In the genomic region with DNA sequence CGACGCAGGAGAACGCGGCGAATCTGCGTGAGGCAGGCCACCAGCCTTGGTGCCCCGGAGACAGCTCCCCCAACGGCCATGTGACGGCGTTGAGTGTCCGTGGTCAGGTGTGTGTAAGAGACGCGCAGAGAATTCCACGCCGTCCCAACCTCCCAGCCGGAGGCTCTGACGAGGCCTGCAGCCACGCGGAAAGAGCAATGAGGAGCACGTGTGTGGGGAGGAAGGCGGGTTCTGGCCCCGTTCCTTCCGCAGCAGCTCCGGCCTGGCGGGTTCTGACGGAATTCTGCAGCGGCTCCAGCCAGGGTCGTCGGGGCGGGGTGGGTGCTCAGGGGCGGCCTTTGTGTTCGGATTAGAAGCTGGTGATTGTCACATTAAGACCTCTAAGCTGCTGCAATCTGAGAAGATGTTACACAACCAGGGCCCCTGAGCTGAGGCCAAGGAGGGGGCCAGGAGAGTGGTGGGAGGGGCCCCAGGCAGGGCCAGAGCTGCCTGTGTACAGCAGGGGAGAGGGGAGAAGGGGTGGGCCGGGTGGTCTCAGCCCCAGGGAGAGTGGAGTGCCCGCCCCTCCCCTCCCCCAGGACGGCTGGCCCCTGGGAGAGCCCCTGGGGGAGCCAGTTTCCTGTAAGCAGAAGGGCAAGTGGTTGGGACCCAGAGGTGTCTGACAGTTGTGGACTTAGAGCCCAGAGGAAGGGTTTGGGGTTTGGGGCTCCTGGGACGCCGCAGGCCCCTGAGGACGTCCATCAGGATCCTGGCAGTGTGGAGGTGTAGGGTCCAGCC, we compare ENCODE assay signal across 11 cellular contexts. TPM values are rescaled to one million over a fixed set of nuclear protein-coding genes. Genes with fewer than 3 reads are reported as not detected.
DNase-seq lines count a peak whose midpoint lies in the region; ATAC-seq, FAIRE-seq and TF ChIP-seq lines count a peak whose summit lies in the region.
"Had no signal": no experiment of that assay in that cellular context is flagged by ENCODE, and none has a peak within 500 bp of the region (broad histone marks: within the 10 kb centered on the region; RNA-seq: fewer than 3 reads in every experiment).

No MANE protein-coding gene starts in this region.

- TF ChIP-seq EP300 in K562 (IDR thresholded peaks at IDR 0.05; ENCODE audit: low read length), result no peak

- no peak overlapping the region for H2AFZ ChIP-seq in K562 (ENCODE audit: low read depth, low read length)

- H4K20me1 ChIP-seq in K562 (replicated peaks; ENCODE audit: control insufficient read depth, insufficient read depth, low read length), result no peaks in the 10 kb centered on the region

- peak overlapping the region; percentile 61 for H3K27ac ChIP-seq in HUES48 (ENCODE audit: low read depth, low read length)
- no peak overlapping the region for H3K27ac ChIP-seq in K562 (ENCODE audit: extremely low read depth, low read depth, low read length)
- no peak overlapping the region for H3K27ac ChIP-seq in lung (ENCODE audit: low read depth in 1 of 2, low read length in 1 of 2)
- H3K27ac ChIP-seq: ascending aorta, suprapubic skin had no signal

- TF ChIP-seq CTCF in K562 (IDR thresholded peaks at IDR 0.05 in 2 of 3, conservative IDR thresholded peaks at IDR 0.05 in 1 of 3; ENCODE audit: insufficient read depth in 2 of 3, low read depth in 1 of 3, low read length in 3 of 3) (no peak), lung (IDR thresholded peaks at IDR 0.05; ENCODE audit: control extremely low read depth, extremely low read depth) (no peak), omental fat pad (IDR thresholded peaks at IDR 0.05) (no peak)

- no peak overlapping the region for H3K4me2 ChIP-seq in K562 (ENCODE audit: insufficient read depth, low read length)

- H3K27me3 ChIP-seq in HUES48 (ENCODE audit: control insufficient read depth, insufficient read depth, low read length) (no peaks in the 10 kb centered on the region), K562 (ENCODE audit: control insufficient read depth in 2 of 2, insufficient read depth in 2 of 2, low read length in 2 of 2) (no peaks in the 10 kb centered on the region), lung (ENCODE audit: control insufficient read depth, insufficient read depth) (no peaks in the 10 kb centered on the region)

- H3K9ac ChIP-seq in HUES48 (ENCODE audit: low read depth, low read length) (0 out of 2 replicates have a peak overlapping the region, but pooled peaks have one; percentile 8), K562 (ENCODE audit: insufficient read depth in 1 of 2, low read depth in 2 of 2, low read length in 2 of 2) (no peak overlapping the region; a peak in 1 of 4 replicates)

- H3K4me1 ChIP-seq in HUES48 (ENCODE audit: control insufficient read depth, insufficient read depth, low read length) (peaks cover 11% of the 10 kb centered on the region), K562 (replicated peaks in 1 of 2; ENCODE audit: control insufficient read depth in 2 of 2, insufficient read depth in 2 of 2, low read length in 2 of 2) (peaks cover 0 to 55% of the 10 kb centered on the region in 2 experiments; a peak in 2 of 5 replicates), lung (ENCODE audit: control insufficient read depth in 2 of 2, insufficient read depth in 2 of 2, low read length in 2 of 2) (no peaks in the 10 kb centered on the region)
- H3K4me1 ChIP-seq: ascending aorta had no signal

- H3K9me3 ChIP-seq in HUES48 (ENCODE audit: control insufficient read depth, insufficient read depth, low read length), result no peaks in the 10 kb centered on the region
- no peaks in the 10 kb centered on the region for H3K9me3 ChIP-seq in K562 (replicated peaks; ENCODE audit: control insufficient read depth, insufficient read depth, low read depth, low read length)
- peaks cover 0 to 2% of the 10 kb centered on the region in 2 donors for H3K9me3 ChIP-seq in lung (ENCODE audit: control insufficient read depth in 2 of 2, insufficient read depth in 1 of 2, low read length in 1 of 2)
- H3K9me3 ChIP-seq: ascending aorta, suprapubic skin had no signal

- TF ChIP-seq RAD21 in K562 (CRISPR knock-in tag; conservative IDR thresholded peaks at IDR 0.05 in 1 of 2, IDR thresholded peaks at IDR 0.05 in 1 of 2), result no peak

- in situ Hi-C loops in K562 (cut with MboI), result no loop called here

- H3K9me1 ChIP-seq in K562 (ENCODE audit: control insufficient read depth, insufficient read depth, low read length), result no peaks in the 10 kb centered on the region

- TF ChIP-seq POLR2A in K562 (conservative IDR thresholded peaks at IDR 0.05), result no peak

- BruUV-seq in K562 (replicated peaks; lab: Mats Ljungman, UMichigan), result no TSS peak

- CTCF ChIA-PET in K562 (lab: Yijun Ruan, JAX; ENCODE audit: low intra/inter-chr PET ratio), result no interaction called here

- H3K79me2 ChIP-seq in K562 (ENCODE audit: control insufficient read depth, insufficient read depth, low read length), result no peaks in the 10 kb centered on the region

- H3K4me3 ChIP-seq in HUES48 (ENCODE audit: low read depth, low read length) (no peak overlapping the region), K562 (no peak overlapping the region), lung (no peak overlapping the region)
- H3K4me3 ChIP-seq: ascending aorta, suprapubic skin had no signal

- POLR2A ChIA-PET in K562 (lab: Yijun Ruan, JAX), result interaction anchor here (0.5 to 0.9 kb wide), 2 partner anchors 9 to 127 kb away, joined by 3 to 4 read pairs; no protein-coding TSS in a partner anchor

- no peaks in the 10 kb centered on the region for H3K36me3 ChIP-seq in HUES48 (ENCODE audit: control insufficient read depth, insufficient read depth, low read length)
- H3K36me3 ChIP-seq in K562 (ENCODE audit: control insufficient read depth, insufficient read depth, low read length), result no peaks in the 10 kb centered on the region
- H3K36me3 ChIP-seq in lung (ENCODE audit: control insufficient read depth in 2 of 2, insufficient read depth in 2 of 2, low read length in 2 of 2), result peaks cover 0 to 8% of the 10 kb centered on the region in 2 donors

- no peak for FAIRE-seq in K562 (lab: Jason Lieb, UNC)

- ATAC-seq in K562 (peak; percentile 50), lung (ENCODE audit: insufficient read depth, low FRiP score) (no peak), HG03175 (IDR thresholded peaks at IDR 0.05; ENCODE audit: unreplicated experiment) (no peak), omental fat pad (ENCODE audit: low FRiP score) (no peak)

- 85% methylated on average over 10 of the region's 38 CpGs for WGBS in K562 (ENCODE audit: insufficient coverage, low coverage, missing lambda C conversion rate)
- whole genome bisulfite sequencing in lung, 2 donors, result 50 to 61% methylated on average over 37 to 38 of the region's 38 CpGs

- DNase-seq in AG08396 (ENCODE audit: low spot score) (peak; percentile 50), K562 (ENCODE audit: extremely low read depth in 1 of 4, low spot score in 3 of 4) (peak in 1 of 4 experiments; percentile 8), lung (ENCODE audit: low spot score) (peak; percentile 33), SW480 (ENCODE audit: low spot score) (no peak), omental fat pad (ENCODE audit: low spot score) (no peak), GOT3 (lab: John Stamatoyannopoulos, UW) (no peak)
- DNase-seq: DMS53 had no signal

- intact Hi-C loops in K562 (cut with micrococcal nuclease), result no loop called here

RNA-seq across cellular contexts. Expression of a gene that starts 5.1 kb away (rescaled TPM):
- total RNA-seq in K562 (2011; cell fraction: chromatin; rRNA removed; ENCODE audit: low replicate concordance), result 0.51 and 1.8 TPM in 2 replicates
- total RNA-seq in K562 (2011; cell fraction: nucleolus; rRNA removed), result 1.8 and 2.2 TPM in 2 replicates
- 1.1 TPM in 1 of 2 replicates, not detected in the other for total RNA-seq in K562 (2011; cell fraction: nucleoplasm; rRNA removed)
- 0.61 TPM in 1 of 2 replicates, not detected in the other for total RNA-seq in K562 (2014; rRNA removed)
- total RNA-seq in K562 (2014; rRNA removed; fragmentation: Illumina TruSeq; extraction: Trizol), result not detected in 2 replicates
- not detected in 2 replicates for total RNA-seq in K562 (2015; rRNA removed; fragmentation: Illumina TruSeq; extraction: Trizol)
- total RNA-seq in K562 (2021), result 0.31 and 0.42 TPM in 2 replicates
- polyA plus RNA-seq in K562 (2011; rRNA removed), result 0.08 TPM in 1 of 2 replicates, not detected in the other
- polyA plus RNA-seq in K562 (2011; cell fraction: cytosol; rRNA removed), result not detected in 2 replicates
- 0.15 and 0.43 TPM in 2 replicates for polyA plus RNA-seq in K562 (2011; cell fraction: nucleus; rRNA removed)
- polyA plus RNA-seq in K562 (2012), result 0.90 and 1.00 TPM in 2 replicates
- not detected in 2 replicates for polyA plus RNA-seq in K562 (2014; fragmentation: Illumina TruSeq; extraction: Trizol)
- not detected for polyA plus RNA-seq in K562 (2014; fragmentation: Nextera tagmentation; extraction: Ambion mirVana)
- polyA plus RNA-seq in K562 (2014; rRNA removed), result 0.38 TPM in 1 of 2 replicates, not detected in the other
- polyA minus RNA-seq in K562 (2011; rRNA and poly(A)+ RNA removed), result not detected in 2 replicates
- not detected in 2 replicates for polyA minus RNA-seq in K562 (2011; cell fraction: cytosol; rRNA and poly(A)+ RNA removed)
- polyA minus RNA-seq in K562 (2011; cell fraction: nucleus; rRNA and poly(A)+ RNA removed), result 0.33 and 0.67 TPM in 2 replicates
- under 1 TPM in 1 of 2 donors, not detected in 1; 0.40 TPM for total RNA-seq in lung
- polyA plus RNA-seq in lung, result not detected
- total RNA-seq in omental fat pad, result 1 to 10 TPM in 2 of 4 donors, under 1 TPM in 1, not detected in 1; 0.50 to 3.1 (median 2.8) TPM
- total RNA-seq: ascending aorta, suprapubic skin had no signal

RNA-seq across cellular contexts. Expression of a gene that starts 37.0 kb away (rescaled TPM):
- total RNA-seq in K562 (2011; cell fraction: chromatin; rRNA removed; ENCODE audit: low replicate concordance), result 47.1 and 160 TPM in 2 replicates
- 99.4 and 106 TPM in 2 replicates for total RNA-seq in K562 (2011; cell fraction: nucleolus; rRNA removed)
- total RNA-seq in K562 (2011; cell fraction: nucleoplasm; rRNA removed), result 49.9 and 63.9 TPM in 2 replicates
- total RNA-seq in K562 (2014; rRNA removed), result 22.4 and 23.3 TPM in 2 replicates
- 1.7 and 4.4 TPM in 2 replicates for total RNA-seq in K562 (2014; rRNA removed; fragmentation: Illumina TruSeq; extraction: Trizol)
- 10.3 and 10.9 TPM in 2 replicates for total RNA-seq in K562 (2015; rRNA removed; fragmentation: Illumina TruSeq; extraction: Trizol)
- 26.0 and 30.8 TPM in 2 replicates for total RNA-seq in K562 (2021)
- 15.2 and 25.7 TPM in 2 replicates for polyA plus RNA-seq in K562 (2011; rRNA removed)
- polyA plus RNA-seq in K562 (2011; cell fraction: cytosol; rRNA removed), result 10.4 and 20.9 TPM in 2 replicates
- polyA plus RNA-seq in K562 (2011; cell fraction: nucleus; rRNA removed), result 136 and 197 TPM in 2 replicates
- 28.7 and 36.6 TPM in 2 replicates for polyA plus RNA-seq in K562 (2012)
- polyA plus RNA-seq in K562 (2014; fragmentation: Illumina TruSeq; extraction: Trizol), result 5.1 and 10.1 TPM in 2 replicates
- polyA plus RNA-seq in K562 (2014; fragmentation: Nextera tagmentation; extraction: Ambion mirVana), result under 1 TPM; 0.39 to 0.52 TPM
- 26.5 and 29.0 TPM in 2 replicates for polyA plus RNA-seq in K562 (2014; rRNA removed)
- polyA minus RNA-seq in K562 (2011; rRNA and poly(A)+ RNA removed), result 4.4 and 10.4 TPM in 2 replicates
- polyA minus RNA-seq in K562 (2011; cell fraction: cytosol; rRNA and poly(A)+ RNA removed), result 14.4 and 21.0 TPM in 2 replicates
- 33.7 and 35.7 TPM in 2 replicates for polyA minus RNA-seq in K562 (2011; cell fraction: nucleus; rRNA and poly(A)+ RNA removed)
- 10 to 100 TPM; 22.2 to 45.3 TPM for total RNA-seq in lung
- polyA plus RNA-seq in lung, result 10 to 100 TPM; 12.2 to 32.2 TPM
- 10 to 100 TPM; 12.4 to 31.2 (median 16.9) TPM for total RNA-seq in omental fat pad

RNA-seq across cellular contexts. Expression of a gene that starts 37.5 kb away (rescaled TPM):
- 1.3 TPM in 1 of 2 replicates, not detected in the other for total RNA-seq in K562 (2011; cell fraction: chromatin; rRNA removed; ENCODE audit: low replicate concordance)
- total RNA-seq in K562 (2011; cell fraction: nucleolus; rRNA removed), result 0.50 and 0.66 TPM in 2 replicates
- total RNA-seq in K562 (2011; cell fraction: nucleoplasm; rRNA removed), result 0.29 and 1.1 TPM in 2 replicates
- total RNA-seq in K562 (2014; rRNA removed) (not detected in 2 replicates), K562 (2014; rRNA removed; fragmentation: Illumina TruSeq; extraction: Trizol) (not detected in 2 replicates), K562 (2015; rRNA removed; fragmentation: Illumina TruSeq; extraction: Trizol) (not detected in 2 replicates), K562 (2021) (0.38 and 0.40 TPM in 2 replicates), lung (under 1 TPM; 0.26 to 0.43 TPM), omental fat pad (1 to 10 TPM in 3 of 4 donors, under 1 TPM in 1; 0.79 to 4.4 (median 2.5) TPM)
- polyA plus RNA-seq in K562 (2011; rRNA removed) (0.12 TPM in 1 of 2 replicates, not detected in the other), K562 (2014; fragmentation: Illumina TruSeq; extraction: Trizol) (not detected in 2 replicates), K562 (2014; fragmentation: Nextera tagmentation; extraction: Ambion mirVana) (not detected), K562 (2014; rRNA removed) (0.01 TPM in 1 of 2 replicates, not detected in the other), lung (under 1 TPM; 0.27 to 0.59 TPM)
- polyA plus RNA-seq in K562 (2011; cell fraction: cytosol; rRNA removed), result 0.12 and 0.21 TPM in 2 replicates
- polyA plus RNA-seq in K562 (2011; cell fraction: nucleus; rRNA removed), result 0.14 and 0.65 TPM in 2 replicates
- polyA plus RNA-seq in K562 (2012), result 0.55 and 1.1 TPM in 2 replicates
- polyA minus RNA-seq in K562 (2011; rRNA and poly(A)+ RNA removed), result not detected in 2 replicates
- polyA minus RNA-seq in K562 (2011; cell fraction: cytosol; rRNA and poly(A)+ RNA removed), result not detected in 2 replicates
- polyA minus RNA-seq in K562 (2011; cell fraction: nucleus; rRNA and poly(A)+ RNA removed), result 0.27 TPM in 1 of 2 replicates, not detected in the other
- total RNA-seq: ascending aorta had no signal

Comparison
In these comparisons a context has a peak if more than half of its experiments do, and no peak if none do; other contexts are left out.
1. DNase-seq: peak in AG08396 (single experiment) and lung (single experiment); none in SW480 (single experiment), omental fat pad (single experiment) and GOT3 (single experiment).